In genomic region chr3:11096266-11097135, GRCh38 we compare ENCODE assay signal across 8 cellular contexts. TPM values are rescaled to one million over a fixed set of nuclear protein-coding genes. Genes with fewer than 3 reads are reported as not detected.
DNase-seq lines count a peak whose midpoint lies in the region; ATAC-seq and TF ChIP-seq lines count a peak whose summit lies in the region.

No MANE protein-coding gene starts in this region.

- H3K9ac ChIP-seq in iPS-18a (ENCODE audit: low read length): no peak overlapping the region

- no peaks in the 10 kb centered on the region for H3K9me3 ChIP-seq in A673 (ENCODE audit: low read depth, low read length, poor library complexity, severe bottlenecking)
- H3K9me3 ChIP-seq in HEK293 (ENCODE audit: control insufficient read depth, insufficient read depth, low read depth, low read length): no peaks in the 10 kb centered on the region
- H3K9me3 ChIP-seq in iPS-18a (ENCODE audit: control insufficient read depth, low read depth, low read length): no peaks in the 10 kb centered on the region

- CTCF ChIA-PET in A673 (lab: Charles Lee) (interaction anchor here (0.6 to 1.6 kb wide), 3 partner anchors 15 to 239 kb away, joined by 3 to 6 read pairs (median 4); no protein-coding TSS in a partner anchor), HEK293 (lab: Yijun Ruan, JAX) (interaction anchor here (0.5 to 4.5 kb wide), 6 partner anchors 14 to 770 kb away, joined by 3 to 26 read pairs (median 3); no protein-coding TSS in a partner anchor)

- intact Hi-C loops in A673 (cut with micrococcal nuclease; ENCODE audit: unreplicated experiment): no loop called here

- H3K4me3 ChIP-seq in A673 (ENCODE audit: low read depth, low read length, poor library complexity, severe bottlenecking) (peak overlapping the region; percentile 36), HEK293 (ENCODE audit: low read depth, low read length) (peak overlapping the region; percentile 32), astrocyte of the cerebellum (ENCODE audit: low read depth, low read length) (peak overlapping the region; percentile 14), iPS-18a (ENCODE audit: low read length) (peak overlapping the region; percentile 13), skeletal muscle cell (ENCODE audit: low read depth, low read length) (peak overlapping the region; percentile 45)

- H3K4me1 ChIP-seq in A673 (ENCODE audit: insufficient read depth, low read length, poor library complexity, severe bottlenecking): no peaks in the 10 kb centered on the region
- 0 out of 2 replicates have a peak, but pooled peaks cover 2% of the 10 kb centered on the region for H3K4me1 ChIP-seq in HEK293 (ENCODE audit: control insufficient read depth, insufficient read depth, low read length)
- H3K4me1 ChIP-seq in iPS-18a (ENCODE audit: control insufficient read depth, low read depth, low read length): peaks cover 3% of the 10 kb centered on the region

- H3K27me3 ChIP-seq in A673 (replicated peaks; ENCODE audit: insufficient read depth, low read depth, low read length, poor library complexity) (no peaks in the 10 kb centered on the region), iPS-18a (ENCODE audit: control insufficient read depth, insufficient read depth, low read length) (peaks cover 13% of the 10 kb centered on the region)

- TF ChIP-seq CTCF in A673 (conservative IDR thresholded peaks at IDR 0.05; ENCODE audit: low read depth, low read length) (no peak), HEK293 (tag by site-specific recombination; IDR thresholded peaks at IDR 0.05) (no peak), astrocyte of the cerebellum (IDR thresholded peaks at IDR 0.05; ENCODE audit: low read depth, low read length, missing control alignments) (no peak)

- in situ Hi-C loops in astrocyte of the cerebellum (cut with HindIII; ENCODE audit: low sequenced_read_pairs): no loop called here

- peak overlapping the region; percentile 76 for H3K27ac ChIP-seq in A673 (ENCODE audit: low read depth, low read length, poor library complexity, severe bottlenecking)
- H3K27ac ChIP-seq in HEK293 (ENCODE audit: extremely low read depth, low read depth, low read length): no peak overlapping the region; the same call in 1 of the 2 replicates
- no peak overlapping the region for H3K27ac ChIP-seq in iPS-18a (ENCODE audit: low read length)

- ATAC-seq in HG03520 (IDR thresholded peaks at IDR 0.05; ENCODE audit: unreplicated experiment): no peak

- no peaks in the 10 kb centered on the region for H3K36me3 ChIP-seq in A673 (ENCODE audit: insufficient read depth, low read length, poor library complexity, severe bottlenecking)
- H3K36me3 ChIP-seq in HEK293 (ENCODE audit: control insufficient read depth in 2 of 2, insufficient read depth in 1 of 2, low read length in 2 of 2): no peaks in the 10 kb centered on the region
- no peaks in the 10 kb centered on the region for H3K36me3 ChIP-seq in iPS-18a (ENCODE audit: control insufficient read depth, low read depth, low read length)

- DNase-seq in A673 (ENCODE audit: low spot score): peak; percentile 97
- peak; percentile 78 for DNase-seq in SW480 (ENCODE audit: low spot score)
- DNase-seq in astrocyte of the cerebellum (ENCODE audit: low read depth): peak; percentile 79
- peak; percentile 86 for DNase-seq in skeletal muscle cell (ENCODE audit: low read depth)
- no peak for DNase-seq in NCI-H510A (lab: John Stamatoyannopoulos, UW)

- BruUV-seq in A673 (replicated peaks; lab: Mats Ljungman, UMichigan): no TSS peak

- POLR2A ChIA-PET in A673 (lab: Charles Lee; ENCODE audit: low non-redundant PET): no interaction called here
- POLR2A ChIA-PET in HEK293 (lab: Yijun Ruan, JAX): interaction anchor here (0.6 to 1.0 kb wide), 5 partner anchors 12 to 239 kb away, joined by 3 to 5 read pairs (median 3); partner anchors contain the start of gene ATG7

TF ChIP-seq in HEK293, 187 proteins besides CTCF, POLR2A, EP300 and RAD21 (continues in another document):
- TF ChIP-seq ZNF302 (tag by site-specific recombination; IDR thresholded peaks at IDR 0.05; ENCODE audit: low read depth): no peak
- TF ChIP-seq ZNF394 (tag by site-specific recombination; IDR thresholded peaks at IDR 0.05; ENCODE audit: borderline replicate concordance): peak; percentile 65
- no peak for TF ChIP-seq ZNF140 (tag by site-specific recombination; IDR thresholded peaks at IDR 0.05)
- TF ChIP-seq ZNF629 (tag by site-specific recombination; IDR thresholded peaks at IDR 0.05): peak; percentile 51; the same call in 1 of the 2 replicates
- TF ChIP-seq ZNF558 (tag by site-specific recombination; IDR thresholded peaks at IDR 0.05): no peak
- TF ChIP-seq OVOL3 (tag by site-specific recombination; IDR thresholded peaks at IDR 0.05): no peak
- TF ChIP-seq ZNF610 (tag by site-specific recombination; IDR thresholded peaks at IDR 0.05; ENCODE audit: borderline replicate concordance): 0 out of 2 replicates have a peak, but pooled peaks have one; percentile 27
- peak; percentile 51 for TF ChIP-seq ZXDB (tag by site-specific recombination; IDR thresholded peaks at IDR 0.05)
- no peak for TF ChIP-seq ZNF350 (tag by site-specific recombination; IDR thresholded peaks at IDR 0.05)
- TF ChIP-seq ZNF473 (tag by site-specific recombination; IDR thresholded peaks at IDR 0.05): no peak
- TF ChIP-seq ZNF280D (tag by site-specific recombination; IDR thresholded peaks at IDR 0.05): 0 out of 2 replicates have a peak, but pooled peaks have one; percentile 12
- no peak for TF ChIP-seq ZNF37A (tag by site-specific recombination; IDR thresholded peaks at IDR 0.05)
- no peak for TF ChIP-seq ZNF654 (tag by site-specific recombination; IDR thresholded peaks at IDR 0.05; ENCODE audit: low read depth)
- no peak for TF ChIP-seq OSR2 (tag by site-specific recombination; IDR thresholded peaks at IDR 0.05)
- no peak for TF ChIP-seq ZNF560 (tag by site-specific recombination; IDR thresholded peaks at IDR 0.05; ENCODE audit: borderline replicate concordance)
- peak; percentile 70 for TF ChIP-seq ZNF366 (tag by site-specific recombination; conservative IDR thresholded peaks at IDR 0.05)
- TF ChIP-seq, protein P1, sequence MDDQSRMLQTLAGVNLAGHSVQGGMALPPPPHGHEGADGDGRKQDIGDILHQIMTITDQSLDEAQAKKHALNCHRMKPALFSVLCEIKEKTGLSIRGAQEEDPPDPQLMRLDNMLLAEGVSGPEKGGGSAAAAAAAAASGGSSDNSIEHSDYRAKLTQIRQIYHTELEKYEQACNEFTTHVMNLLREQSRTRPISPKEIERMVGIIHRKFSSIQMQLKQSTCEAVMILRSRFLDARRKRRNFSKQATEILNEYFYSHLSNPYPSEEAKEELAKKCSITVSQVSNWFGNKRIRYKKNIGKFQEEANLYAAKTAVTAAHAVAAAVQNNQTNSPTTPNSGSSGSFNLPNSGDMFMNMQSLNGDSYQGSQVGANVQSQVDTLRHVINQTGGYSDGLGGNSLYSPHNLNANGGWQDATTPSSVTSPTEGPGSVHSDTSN (CRISPR knock-in tag; IDR thresholded peaks at IDR 0.05): 0 out of 2 replicates have a peak, but pooled peaks have one; percentile 31
- TF ChIP-seq ZNF701 (tag by site-specific recombination; IDR thresholded peaks at IDR 0.05): no peak
- TF ChIP-seq ZNF596 (tag by site-specific recombination; IDR thresholded peaks at IDR 0.05): no peak
- TF ChIP-seq ZBTB8A (tag by site-specific recombination; IDR thresholded peaks at IDR 0.05): 0 out of 2 replicates have a peak, but pooled peaks have one; percentile 22
- TF ChIP-seq, protein P2, sequence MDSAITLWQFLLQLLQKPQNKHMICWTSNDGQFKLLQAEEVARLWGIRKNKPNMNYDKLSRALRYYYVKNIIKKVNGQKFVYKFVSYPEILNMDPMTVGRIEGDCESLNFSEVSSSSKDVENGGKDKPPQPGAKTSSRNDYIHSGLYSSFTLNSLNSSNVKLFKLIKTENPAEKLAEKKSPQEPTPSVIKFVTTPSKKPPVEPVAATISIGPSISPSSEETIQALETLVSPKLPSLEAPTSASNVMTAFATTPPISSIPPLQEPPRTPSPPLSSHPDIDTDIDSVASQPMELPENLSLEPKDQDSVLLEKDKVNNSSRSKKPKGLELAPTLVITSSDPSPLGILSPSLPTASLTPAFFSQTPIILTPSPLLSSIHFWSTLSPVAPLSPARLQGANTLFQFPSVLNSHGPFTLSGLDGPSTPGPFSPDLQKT (IDR thresholded peaks at IDR 0.05; ENCODE audit: borderline replicate concordance, low read depth, low read length): no peak

RNA-seq across cellular contexts. Expression of gene HRH1, which starts 57.8 kb away (rescaled TPM):
- 0.81 and 0.92 TPM in 2 replicates for total RNA-seq in A673 (2021)
